ENCODE assay signal across 8 cellular contexts in genomic region chr3:150385296-150386242, GRCh38. TPM values are rescaled to one million over a fixed set of nuclear protein-coding genes. Genes with fewer than 3 reads are reported as not detected.
DNase-seq lines count a peak whose midpoint lies in the region; ATAC-seq and TF ChIP-seq lines count a peak whose summit lies in the region.

No MANE protein-coding gene starts in this region.

- H3K27ac ChIP-seq in esophagus squamous epithelium, result no peak overlapping the region
- H3K27ac ChIP-seq in gastrocnemius medialis, result no peak overlapping the region

- no peaks in the 10 kb centered on the region for H3K36me3 ChIP-seq in esophagus squamous epithelium
- H3K36me3 ChIP-seq in gastrocnemius medialis, result no peaks in the 10 kb centered on the region

- H3K4me1 ChIP-seq in esophagus squamous epithelium, result no peaks in the 10 kb centered on the region
- H3K4me1 ChIP-seq in gastrocnemius medialis, result no peaks in the 10 kb centered on the region

- DNase-seq in KBM-7, result peak; percentile 20
- DNase-seq in islet precursor cell, result peak; percentile 58
- DNase-seq in kidney tubule cell (ENCODE audit: low spot score), result no peak
- DNase-seq in NCI-H226, result no peak
- no peak for DNase-seq in esophagus squamous epithelium (lab: John Stamatoyannopoulos, UW)
- DNase-seq in gastrocnemius medialis, result no peak

- in situ Hi-C loops in KBM-7 (cut with MboI; ENCODE audit: low pct_unique_long_range_greater_than_20kb, low sequenced_read_pairs), result no loop called here
- in situ Hi-C loops in gastrocnemius medialis (cut with MboI; ENCODE audit: low sequenced_read_pairs in 4 of 4), result no loop called here

- H3K27me3 ChIP-seq in esophagus squamous epithelium, result no peaks in the 10 kb centered on the region
- no peaks in the 10 kb centered on the region for H3K27me3 ChIP-seq in gastrocnemius medialis

- TF ChIP-seq CTCF in esophagus squamous epithelium (IDR thresholded peaks at IDR 0.05) (no peak), gastrocnemius medialis (IDR thresholded peaks at IDR 0.05 in 4 of 5, conservative IDR thresholded peaks at IDR 0.05 in 1 of 5) (no peak)

- H3K9me3 ChIP-seq in esophagus squamous epithelium (no peaks in the 10 kb centered on the region), gastrocnemius medialis (no peaks in the 10 kb centered on the region)

- TF ChIP-seq POLR2A in esophagus squamous epithelium (IDR thresholded peaks at IDR 0.05) (no peak), gastrocnemius medialis (IDR thresholded peaks at IDR 0.05) (no peak)

- WGBS in esophagus squamous epithelium, 2 donors, result 59 to 72% methylated on average over 6 of the region's 6 CpGs

- H3K4me3 ChIP-seq in esophagus squamous epithelium (no peak overlapping the region), gastrocnemius medialis (no peak overlapping the region)

- intact Hi-C loops in esophagus squamous epithelium (cut with DNase I) (no loop called here), gastrocnemius medialis (cut with DNase I; ENCODE audit: low total_unique reads) (no loop called here)

- ATAC-seq in GM18498 (IDR thresholded peaks at IDR 0.05; ENCODE audit: unreplicated experiment) (peak; percentile 38), GM21526 (IDR thresholded peaks at IDR 0.05; ENCODE audit: low FRiP score, unreplicated experiment) (peak; percentile 32), gastrocnemius medialis (no peak)

RNA-seq across cellular contexts. Expression of gene TSC22D2, which starts 22.5 kb away (rescaled TPM):
- total RNA-seq in esophagus squamous epithelium, result 10 to 100 TPM in 3 of 4 donors, 1 to 10 TPM in 1; 8.5 to 20.0 (median 15.2) TPM
- total RNA-seq in gastrocnemius medialis, result 10 to 100 TPM; 12.9 to 16.1 (median 14.0) TPM

Comparison
In these comparisons a context has a peak if more than half of its experiments do, and no peak if none do; other contexts are left out.
1. ATAC-seq: peak in GM18498 (single experiment) and GM21526 (single experiment); none in gastrocnemius medialis (0 of 2).
2. DNase-seq: peak in KBM-7 (single experiment) and islet precursor cell (single experiment); none in kidney tubule cell (single experiment), NCI-H226 (single experiment), esophagus squamous epithelium (single experiment) and gastrocnemius medialis (0 of 2).